ENCODE assay signal across 34 cellular contexts in genomic region chr6:87419266-87419665, GRCh38. TPM values are rescaled to one million over a fixed set of nuclear protein-coding genes. Genes with fewer than 3 reads are reported as not detected.
A peak's percentile ranks its signal among the peaks of the same experiment; 100 is the strongest.
DNase-seq lines count a peak whose midpoint lies in the region; ATAC-seq and TF ChIP-seq lines count a peak whose summit lies in the region.
"Had no signal": no experiment of that assay in that cellular context is flagged by ENCODE, and none has a peak within 500 bp of the region (broad histone marks: within the 10 kb centered on the region; RNA-seq: fewer than 3 reads in every experiment).

No MANE protein-coding gene starts in this region.

- H3K27ac Mint-ChIP-seq in mesothelial cell of epicardium: peak overlapping the region; percentile 53
- no peak overlapping the region for H3K27ac Mint-ChIP-seq in stimulated activated naive B cell treated with anti-CD40 and anti-IgM and Interleukin-4, amounts not matched to agents 10 μg/mL and 1 μg/mL and 100 μg/mL, for 72 hours
- H3K27ac Mint-ChIP-seq: B cell; CD14-positive monocyte; CD4-positive, alpha-beta memory T cell; CD4-positive, alpha-beta T cell; CD4-positive, CD25-positive, alpha-beta regulatory T cell; CD8-positive, alpha-beta T cell had no signal

- peak overlapping the region; percentile 44 for H3K27ac ChIP-seq in VCaP
- H3K27ac ChIP-seq: 22Rv1; A549; BLaER1; BLaER1 treated with 17β-estradiol and CSF1 and Interleukin-3, amounts not matched to agents 10 nM and 100 nM; C4-2B had no signal

- TF ChIP-seq CTCF in VCaP (conservative IDR thresholded peaks at IDR 0.05) (no peak), mesothelial cell of epicardium (IDR thresholded peaks at IDR 0.05; ENCODE audit: unreplicated experiment) (no peak)

- ATAC-seq in stimulated activated naive B cell treated with anti-CD40 and anti-IgM and Interleukin-4, amounts not matched to agents 10 μg/mL and 1 μg/mL and 100 μg/mL, for 72 hours (replicated peaks): peak; percentile 65 to 78
- ATAC-seq in GM21717 (IDR thresholded peaks at IDR 0.05; ENCODE audit: unreplicated experiment): no peak
- ATAC-seq: A549; CD8-positive, alpha-beta T cell had no signal

- H3K4me3 Mint-ChIP-seq in mesothelial cell of epicardium: no peak overlapping the region
- H3K4me3 Mint-ChIP-seq in stimulated activated naive B cell treated with anti-CD40 and anti-IgM and Interleukin-4, amounts not matched to agents 10 μg/mL and 1 μg/mL and 100 μg/mL, for 72 hours: no peak overlapping the region
- H3K4me3 Mint-ChIP-seq: B cell; CD14-positive monocyte; CD4-positive, alpha-beta memory T cell; CD4-positive, alpha-beta T cell; CD4-positive, CD25-positive, alpha-beta regulatory T cell; CD8-positive, alpha-beta memory T cell; CD8-positive, alpha-beta T cell had no signal

- H3K4me1 Mint-ChIP-seq in mesothelial cell of epicardium: peaks cover 35% of the 10 kb centered on the region
- no peaks in the 10 kb centered on the region for H3K4me1 Mint-ChIP-seq in stimulated activated naive B cell treated with anti-CD40 and anti-IgM and Interleukin-4, amounts not matched to agents 10 μg/mL and 1 μg/mL and 100 μg/mL, for 72 hours
- H3K4me1 Mint-ChIP-seq: B cell; CD14-positive monocyte; CD4-positive, alpha-beta memory T cell; CD4-positive, CD25-positive, alpha-beta regulatory T cell; CD8-positive, alpha-beta memory T cell had no signal

- peaks cover 2% of the 10 kb centered on the region for H3K36me3 Mint-ChIP-seq in mesothelial cell of epicardium
- H3K36me3 Mint-ChIP-seq in stimulated activated naive B cell treated with anti-CD40 and anti-IgM and Interleukin-4, amounts not matched to agents 10 μg/mL and 1 μg/mL and 100 μg/mL, for 72 hours: no peaks in the 10 kb centered on the region
- H3K36me3 Mint-ChIP-seq: CD14-positive monocyte; CD4-positive, alpha-beta memory T cell; CD4-positive, CD25-positive, alpha-beta regulatory T cell; CD8-positive, alpha-beta memory T cell; CD8-positive, alpha-beta T cell had no signal

- H3K9me3 Mint-ChIP-seq in mesothelial cell of epicardium: peaks cover 3% of the 10 kb centered on the region
- H3K9me3 Mint-ChIP-seq in stimulated activated naive B cell treated with anti-CD40 and anti-IgM and Interleukin-4, amounts not matched to agents 10 μg/mL and 1 μg/mL and 100 μg/mL, for 72 hours: no peaks in the 10 kb centered on the region
- H3K9me3 Mint-ChIP-seq: CD4-positive, alpha-beta memory T cell; CD4-positive, alpha-beta T cell; CD4-positive, CD25-positive, alpha-beta regulatory T cell; CD8-positive, alpha-beta memory T cell; CD8-positive, alpha-beta T cell had no signal

- H3K27me3 Mint-ChIP-seq in mesothelial cell of epicardium (ENCODE audit: low read depth): no peaks in the 10 kb centered on the region
- H3K27me3 Mint-ChIP-seq in stimulated activated naive B cell treated with anti-CD40 and anti-IgM and Interleukin-4, amounts not matched to agents 10 μg/mL and 1 μg/mL and 100 μg/mL, for 72 hours: no peaks in the 10 kb centered on the region
- H3K27me3 Mint-ChIP-seq: CD4-positive, alpha-beta memory T cell; CD4-positive, alpha-beta T cell had no signal

- no peak for DNase-seq in mesothelial cell of epicardium (ENCODE audit: low spot score in 2 of 2, unreplicated experiment in 2 of 2)
- no peak for DNase-seq in stimulated activated naive B cell treated with anti-CD40 and anti-IgM and Interleukin-4, amounts not matched to agents 10 μg/mL and 1 μg/mL and 100 μg/mL, for 72 hours
- no peak for DNase-seq in activated CD4-positive, alpha-beta T cell treated with anti-CD3 and anti-CD28 coated beads, Interleukin-2, amount 50 U/mL, for 48 hours
- DNase-seq in activated CD4-positive, CD25-positive, alpha-beta regulatory T cell (lab: John Stamatoyannopoulos, UW): no peak
- DNase-seq: 8988T; ACHN; AML-193; BE2C; C1 segment of cervical spinal cord; Caco-2; Calu3; CD4-positive, alpha-beta memory T cell; CD4-positive, alpha-beta T cell; CD4-positive, CD25-positive, alpha-beta regulatory T cell; CD8-positive, alpha-beta memory T cell; CD8-positive, alpha-beta T cell; COR-L47; DMS 273 treated with DMSO at 0.1 percent for 48 hours; DMS153; DMS53; DMS79; DMS79 treated with DMSO at 0.1 percent for 48 hours; DND-41; EL had no signal

RNA-seq across cellular contexts. Expression of gene CFAP206, which starts 11.5 kb away (rescaled TPM):
- 1.0 to 1.6 TPM (median 1.5 TPM) in 3 replicates for total RNA-seq in mesothelial cell of epicardium
- total RNA-seq: A673; B cell; Caco-2; CD4-positive, CD25-positive, alpha-beta regulatory T cell; CD8-positive, alpha-beta memory T cell; CD8-positive, alpha-beta T cell had no signal

RNA-seq across cellular contexts. Expression of gene SLC35A1, which starts 53.5 kb away (rescaled TPM):
- total RNA-seq in mesothelial cell of epicardium: 24.0 to 26.6 TPM (median 26.4 TPM) in 3 replicates
